Comparison of ENCODE assay signal across 8 cellular contexts in the genomic region with DNA sequence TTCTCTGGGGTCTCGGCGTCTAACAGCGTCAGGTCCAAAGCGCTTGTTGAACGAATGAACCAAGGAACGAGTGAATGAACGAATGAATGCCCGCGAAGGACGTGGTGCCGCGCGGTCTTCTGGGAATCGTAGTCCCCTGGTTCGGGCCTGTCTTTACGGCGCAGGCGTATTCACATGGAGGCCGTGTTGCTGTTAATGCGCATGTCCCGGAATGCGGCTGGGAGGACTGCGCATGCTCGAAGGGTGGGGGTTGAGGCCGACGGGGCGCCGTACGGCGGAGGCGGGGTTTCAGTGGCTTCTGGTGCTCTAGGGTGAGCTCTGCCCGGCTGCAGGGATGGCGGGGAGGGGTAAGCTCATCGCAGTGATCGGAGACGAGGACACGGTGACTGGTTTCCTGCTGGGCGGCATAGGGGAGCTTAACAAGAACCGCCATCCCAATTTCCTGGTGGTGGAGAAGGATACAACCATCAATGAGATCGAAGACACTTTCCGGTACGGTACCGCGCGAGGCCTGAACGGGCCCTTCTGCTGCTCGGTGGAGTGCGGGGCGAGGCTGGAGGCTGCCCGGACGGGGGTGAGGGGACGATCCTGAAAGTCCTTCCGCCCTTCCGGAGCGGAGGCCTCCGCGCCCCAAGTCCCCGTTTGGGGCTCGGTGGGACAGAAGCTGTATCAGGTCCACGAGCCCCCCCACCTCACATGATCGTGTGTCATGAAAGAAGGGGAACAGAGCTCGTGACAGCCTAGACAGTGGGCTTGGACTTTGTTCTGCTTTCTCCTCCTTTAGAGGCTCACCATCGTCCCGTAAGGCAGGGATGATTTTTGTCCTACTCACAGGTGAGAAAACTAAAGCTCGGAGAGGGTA. TPM values are rescaled to one million over a fixed set of nuclear protein-coding genes. Genes with fewer than 3 reads are reported as not detected.
DNase-seq lines count a peak whose midpoint lies in the region; ATAC-seq and TF ChIP-seq lines count a peak whose summit lies in the region.

A gene with protein sequence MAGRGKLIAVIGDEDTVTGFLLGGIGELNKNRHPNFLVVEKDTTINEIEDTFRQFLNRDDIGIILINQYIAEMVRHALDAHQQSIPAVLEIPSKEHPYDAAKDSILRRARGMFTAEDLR (plus strand): TSS at position 286 of the 862 bp plus-strand sequence. CDS start 49 bp downstream, at position 335.

- WGBS in ovary, 3 donors, result 0 to 1% (median 1%) methylated on average over 58 to 65 of the region's 65 CpGs
- WGBS in thyroid gland, 2 donors, result 0% methylated on average over 55 to 56 of the region's 65 CpGs

- H3K4me1 ChIP-seq in ovary (ENCODE audit: insufficient read depth), result peaks cover 10% of the 10 kb centered on the region
- peaks cover 10 to 22% of the 10 kb centered on the region in 2 donors for H3K4me1 ChIP-seq in thyroid gland

- DNase-seq in GM12864 (ENCODE audit: low read depth), result peak; percentile 90
- DNase-seq in NCI-H1417 (lab: John Stamatoyannopoulos, UW), result peak; percentile 98 to 99 (median 98)
- DNase-seq in SW 1271 (lab: John Stamatoyannopoulos, UW), result peak; percentile 87 to 93
- peak; percentile 97 for DNase-seq in activated naive CD8-positive, alpha-beta T cell treated with anti-CD3 and anti-CD28 coated beads, Interleukin-2, amount 50 U/mL, for 16 hours (ENCODE audit: low read depth, low spot score)
- peak; percentile 87 to 98 (median 94) for DNase-seq in head of caudate nucleus
- DNase-seq in ovary, result peak; percentile 97 to 100 (median 99)
- peak; percentile 96 to 98 for DNase-seq in thyroid gland

- TF ChIP-seq EP300 in ovary (IDR thresholded peaks at IDR 0.05), result no peak

- TF ChIP-seq POLR2A in ovary (IDR thresholded peaks at IDR 0.05), result peak; percentile 65
- peak in 1 of 2 donors; percentile 85 for TF ChIP-seq POLR2A in thyroid gland (IDR thresholded peaks at IDR 0.05)

- H3K4me3 ChIP-seq in GM12864 (ENCODE audit: low read depth, low read length) (peak within 1 kb of the TSS; percentile 78), ovary (peak within 1 kb of the TSS; percentile 88), thyroid gland (replicated peaks in 1 of 3) (peak within 1 kb of the TSS; percentile 51 to 99 (median 64))

- TF ChIP-seq CTCF in GM12864 (IDR thresholded peaks at IDR 0.05; ENCODE audit: low read depth, low read length, missing control alignments) (peak; percentile 8), ovary (IDR thresholded peaks at IDR 0.05) (peak in 1 of 3 donors; percentile 15), thyroid gland (IDR thresholded peaks at IDR 0.05) (peak in 1 of 6 experiments; percentile 25)

- peak within 1 kb of the TSS; percentile 28 to 36 for H3K27ac ChIP-seq in ovary
- peak within 1 kb of the TSS in 2 of 3 donors; percentile 9 to 62 for H3K27ac ChIP-seq in thyroid gland

- H3K9me3 ChIP-seq in ovary (no peaks in the 10 kb centered on the region), thyroid gland (no peaks in the 10 kb centered on the region)

- peak; percentile 88 for ATAC-seq in HG02678 (IDR thresholded peaks at IDR 0.05; ENCODE audit: unreplicated experiment)

- intact Hi-C loops in head of caudate nucleus (cut with DNase I), result loop anchor here (10.0 kb wide), 1 partner anchor 68 kb away; a partner anchor contains a TSS
- intact Hi-C loops in ovary (cut with DNase I), result loop anchor here in 1 of 4 donors (5.0 kb wide), 1 partner anchor 126 kb away; a partner anchor contains a TSS
- intact Hi-C loops in thyroid gland (cut with DNase I), result loop anchor here (10.0 kb wide), 1 partner anchor 128 kb away; a partner anchor contains a TSS

- H3K27me3 ChIP-seq in ovary (no peaks in the 10 kb centered on the region), thyroid gland (no peaks in the 10 kb centered on the region)

- H3K36me3 ChIP-seq in ovary (no peaks in the 10 kb centered on the region), thyroid gland (peaks cover 10 to 14% of the 10 kb centered on the region in 2 donors)

RNA-seq across cellular contexts. Expression of the gene that starts here (rescaled TPM):
- total RNA-seq in ovary, result 100 to 1,000 TPM in 1 of 7 donors, 10 to 100 TPM in 6; 57.3 to 108 (median 85.0) TPM
- 100 to 1,000 TPM in 1 of 2 donors, 10 to 100 TPM in 1; 98.2 to 128 TPM for polyA plus RNA-seq in ovary
- 100 to 1,000 TPM in 1 of 4 donors, 10 to 100 TPM in 3; 49.6 to 109 (median 86.6) TPM for total RNA-seq in thyroid gland

Comparison
In these comparisons a context has a peak if more than half of its experiments do, and no peak if none do; other contexts are left out.
1. Peak in every context shown above with its lines: DNase-seq, ATAC-seq, H3K4me3 ChIP-seq and H3K27ac ChIP-seq.